ENCODE assay signal across 14 cellular contexts in genomic region chr14:94102768-94103482, GRCh38. TPM values are rescaled to one million over a fixed set of nuclear protein-coding genes. Genes with fewer than 3 reads are reported as not detected.
DNase-seq lines count a peak whose midpoint lies in the region; ATAC-seq, FAIRE-seq and TF ChIP-seq lines count a peak whose summit lies in the region.
"Had no signal": no experiment of that assay in that cellular context is flagged by ENCODE, and none has a peak within 500 bp of the region (broad histone marks: within the 10 kb centered on the region; RNA-seq: fewer than 3 reads in every experiment).

No MANE protein-coding gene starts in this region.

- H3K4me2 ChIP-seq in HepG2 (ENCODE audit: low read depth, low read length) (no peak overlapping the region), neuronal stem cell (ENCODE audit: insufficient read depth, low read length, poor library complexity, severe bottlenecking) (no peak overlapping the region)
- H3K4me2 ChIP-seq: BLaER1 treated with 17β-estradiol and CSF1 and Interleukin-3, amounts not matched to agents 10 nM and 100 nM had no signal

- CTCF ChIA-PET in HepG2 (lab: Yijun Ruan, JAX; ENCODE audit: low intra/inter-chr PET ratio, low total read pairs) = no interaction called here

- in situ Hi-C loops in HepG2 (cut with HindIII; ENCODE audit: extremely low pct_ligation_motif_present, low pct_unique_long_range_greater_than_20kb) = no loop called here

- TF ChIP-seq RAD21 in HepG2 (CRISPR knock-in tag; IDR thresholded peaks at IDR 0.05) = no peak

- no peak overlapping the region for H2AFZ ChIP-seq in HepG2 (ENCODE audit: low read length)
- no peak overlapping the region for H2AFZ ChIP-seq in neuronal stem cell (ENCODE audit: low read length)

- intact Hi-C loops in HepG2 (cut with micrococcal nuclease; ENCODE audit: unreplicated experiment) = no loop called here
- intact Hi-C loops in right lobe of liver (cut with DNase I) = no loop called here
- intact Hi-C loops in left colon (cut with DNase I, micrococcal nuclease) = no loop called here
- intact Hi-C loops in aorta (cut with DNase I) = no loop called here
- intact Hi-C loops in cardiac septum (cut with DNase I) = no loop called here

- no peak for TF ChIP-seq EP300 in HepG2 (IDR thresholded peaks at IDR 0.05; ENCODE audit: low read depth in 2 of 2, low read length in 2 of 2)
- TF ChIP-seq EP300 in HepG2 (CRISPR knock-in tag; IDR thresholded peaks at IDR 0.05; ENCODE audit: borderline replicate concordance) = no peak

- no peak overlapping the region for H4K91ac ChIP-seq in neuronal stem cell (ENCODE audit: low read depth, low read length, poor library complexity)

- no peaks in the 10 kb centered on the region for H3K79me1 ChIP-seq in neuronal stem cell (ENCODE audit: low read depth, low read length)

- POLR2A ChIA-PET in HepG2 (lab: Yijun Ruan, JAX) = no interaction called here

- H4K20me1 ChIP-seq in HepG2 (ENCODE audit: insufficient read depth, low read length) = no peaks in the 10 kb centered on the region
- H4K20me1 ChIP-seq: BLaER1 treated with 17β-estradiol and CSF1 and Interleukin-3, amounts not matched to agents 10 nM and 100 nM had no signal

- DNase-seq in HepG2 (ENCODE audit: low spot score) = no peak
- no peak for DNase-seq in right lobe of liver
- DNase-seq in left colon = peak in 1 of 2 donors; percentile 20
- no peak for DNase-seq in neuronal stem cell (ENCODE audit: low spot score)
- no peak for DNase-seq in aorta
- DNase-seq in cardiac septum (ENCODE audit: low spot score) = no peak
- DNase-seq in AG08395 (ENCODE audit: low spot score) = no peak
- DNase-seq: CD4-positive, CD25-positive, alpha-beta regulatory T cell; DMS53; GF-D8 had no signal

- H2AK5ac ChIP-seq in neuronal stem cell (ENCODE audit: low read depth, low read length) = no peak overlapping the region

- H3K9ac ChIP-seq in HepG2 (ENCODE audit: insufficient read depth, low read depth, low read length) (no peak overlapping the region), neuronal stem cell (ENCODE audit: low read depth, low read length, poor library complexity) (peak overlapping the region; percentile 27)
- H3K9ac ChIP-seq: BLaER1 treated with 17β-estradiol and CSF1 and Interleukin-3, amounts not matched to agents 10 nM and 100 nM had no signal

- H2BK12ac ChIP-seq in neuronal stem cell (ENCODE audit: low read length) = no peak overlapping the region

- peak; percentile 57 for ATAC-seq in HepG2
- ATAC-seq in right lobe of liver = no peak
- ATAC-seq in left colon = peak; percentile 91
- ATAC-seq in aorta (ENCODE audit: low FRiP score) = peak; percentile 31
- ATAC-seq in GM18498 (IDR thresholded peaks at IDR 0.05; ENCODE audit: unreplicated experiment) = no peak
- ATAC-seq: HCT116 had no signal

- no peak overlapping the region for H2BK15ac ChIP-seq in neuronal stem cell (ENCODE audit: low read length)

- TF ChIP-seq POLR2A in HepG2 (IDR thresholded peaks at IDR 0.05; ENCODE audit: insufficient read depth in 1 of 2, low read depth in 2 of 2, low read length in 2 of 2) (no peak), right lobe of liver (IDR thresholded peaks at IDR 0.05) (no peak)

- WGBS in HepG2 (ENCODE audit: low lambda C conversion rate) = 18% methylated on average over 4 of the region's 8 CpGs
- WGBS in right lobe of liver (ENCODE audit: insufficient coverage, low coverage, low lambda C conversion rate, missing lambda C conversion rate) = 72% methylated on average over 5 of the region's 8 CpGs
- no CpG with 5 or more reads among the region's 8 CpGs for WGBS in neuronal stem cell (ENCODE audit: extremely low coverage in 2 of 2, insufficient read length in 2 of 2, insufficient replicate concordance in 1 of 2), 2 donors
- 88 to 89% methylated on average over 8 of the region's 8 CpGs for WGBS in aorta, 2 donors

- no peak overlapping the region for H2BK120ac ChIP-seq in neuronal stem cell (ENCODE audit: low read depth, low read length)

- H3K79me2 ChIP-seq in HepG2 (ENCODE audit: insufficient read depth, low read length) = no peaks in the 10 kb centered on the region

- H3K27me3 ChIP-seq in HepG2 (ENCODE audit: control insufficient read depth in 1 of 2, insufficient read depth in 2 of 2, low read length in 2 of 2) (no peaks in the 10 kb centered on the region), right lobe of liver (no peaks in the 10 kb centered on the region), neuronal stem cell (ENCODE audit: control insufficient read depth in 3 of 3, insufficient read depth in 3 of 3, low read depth in 1 of 3, low read length in 3 of 3) (no peaks in the 10 kb centered on the region), aorta (ENCODE audit: control insufficient read depth in 1 of 2, insufficient read depth in 2 of 2, low read length in 1 of 2) (no peaks in the 10 kb centered on the region)
- H3K27me3 ChIP-seq: BLaER1 treated with 17β-estradiol and CSF1 and Interleukin-3, amounts not matched to agents 10 nM and 100 nM had no signal

- H3K9me3 ChIP-seq in HepG2 (ENCODE audit: low read length) = no peaks in the 10 kb centered on the region
- H3K9me3 ChIP-seq in right lobe of liver = no peaks in the 10 kb centered on the region
- H3K9me3 ChIP-seq in neuronal stem cell (replicated peaks in 1 of 2; ENCODE audit: control insufficient read depth in 2 of 2, insufficient read depth in 1 of 2, low read depth in 1 of 2, low read length in 2 of 2) = no peaks in the 10 kb centered on the region
- H3K9me3 ChIP-seq in aorta (ENCODE audit: control insufficient read depth, low read length) = no peaks in the 10 kb centered on the region
- H3K9me3 ChIP-seq: BLaER1 treated with 17β-estradiol and CSF1 and Interleukin-3, amounts not matched to agents 10 nM and 100 nM had no signal

- TF ChIP-seq CTCF in HepG2 (CRISPR knock-in tag; IDR thresholded peaks at IDR 0.05) = no peak
- TF ChIP-seq CTCF in right lobe of liver (IDR thresholded peaks at IDR 0.05) = no peak

- H3K4me3 ChIP-seq in HepG2 (replicated peaks in 1 of 3; ENCODE audit: insufficient read depth in 1 of 3, low read depth in 2 of 3, low read length in 3 of 3) (no peak overlapping the region), right lobe of liver (no peak overlapping the region), neuronal stem cell (ENCODE audit: low read length in 2 of 2) (peak overlapping the region in 1 of 2 donors; percentile 24), aorta (ENCODE audit: low read length in 2 of 2) (no peak overlapping the region)
- H3K4me3 ChIP-seq: BLaER1 treated with 17β-estradiol and CSF1 and Interleukin-3, amounts not matched to agents 10 nM and 100 nM had no signal

- no peak overlapping the region for H2BK5ac ChIP-seq in neuronal stem cell (ENCODE audit: low read length)

- FAIRE-seq in HepG2 (lab: Jason Lieb, UNC) = no peak

- H4K8ac ChIP-seq in neuronal stem cell (ENCODE audit: low read depth, low read length) = no peak overlapping the region

- no peak overlapping the region for H3K4ac ChIP-seq in neuronal stem cell (ENCODE audit: low read length)

- no peaks in the 10 kb centered on the region for H3K36me3 ChIP-seq in HepG2 (replicated peaks in 1 of 2; ENCODE audit: control insufficient read depth in 1 of 2, insufficient read depth in 2 of 2, low read length in 2 of 2)
- H3K36me3 ChIP-seq in right lobe of liver = no peaks in the 10 kb centered on the region
- peaks cover 0 to 22% of the 10 kb centered on the region in 2 donors for H3K36me3 ChIP-seq in neuronal stem cell (replicated peaks in 1 of 2; ENCODE audit: control insufficient read depth in 2 of 2, insufficient read depth in 2 of 2, low read length in 2 of 2)
- no peaks in the 10 kb centered on the region for H3K36me3 ChIP-seq in aorta (ENCODE audit: control insufficient read depth in 1 of 2, insufficient read depth in 2 of 2, low read length in 1 of 2)

- no peak overlapping the region for H3K27ac ChIP-seq in HepG2 (ENCODE audit: extremely low read length, insufficient read depth, low read length)
- H3K27ac ChIP-seq in right lobe of liver = no peak overlapping the region
- no peak overlapping the region for H3K27ac ChIP-seq in neuronal stem cell (replicated peaks; ENCODE audit: low read length)
- H3K27ac ChIP-seq in aorta (ENCODE audit: low read depth in 1 of 2, low read length in 2 of 2) = no peak overlapping the region
- H3K27ac ChIP-seq: 22Rv1; BLaER1 treated with 17β-estradiol and CSF1 and Interleukin-3, amounts not matched to agents 10 nM and 100 nM had no signal

- H3K23ac ChIP-seq in neuronal stem cell (ENCODE audit: low read depth, low read length, poor library complexity) = no peak overlapping the region

- no peak overlapping the region for H3K14ac ChIP-seq in neuronal stem cell (ENCODE audit: low read length)

- H3K4me1 ChIP-seq in HepG2 (ENCODE audit: insufficient read depth, low read length) (peaks cover 14% of the 10 kb centered on the region), right lobe of liver (no peaks in the 10 kb centered on the region), neuronal stem cell (ENCODE audit: control insufficient read depth in 2 of 2, insufficient read depth in 1 of 2, low read depth in 1 of 2, low read length in 2 of 2) (peaks cover 0 to 1% of the 10 kb centered on the region in 2 donors), aorta (ENCODE audit: control insufficient read depth in 1 of 2, insufficient read depth in 2 of 2, low read length in 2 of 2) (no peaks in the 10 kb centered on the region)

- no peak overlapping the region for H3K18ac ChIP-seq in neuronal stem cell (ENCODE audit: low read length)

- BruUV-seq in HepG2 (replicated peaks; lab: Mats Ljungman, UMichigan) = no TSS peak

RNA-seq across cellular contexts. Expression of gene IFI27, which starts 7.6 kb away (rescaled TPM):
- total RNA-seq in HepG2 (2016; rRNA removed; fragmentation: Illumina TruSeq; extraction: Trizol) = 1.2 and 2.0 TPM in 2 replicates
- total RNA-seq in HepG2 (2016; cell fraction: cytosol; rRNA removed; fragmentation: Illumina TruSeq; extraction: Trizol; ENCODE audit: low read depth) = 1.2 TPM in 1 of 2 replicates, not detected in the other
- 1.4 and 1.6 TPM in 2 replicates for total RNA-seq in HepG2 (2016; cell fraction: insoluble cytoplasmic fraction; rRNA removed; fragmentation: Illumina TruSeq; extraction: Trizol)
- total RNA-seq in HepG2 (2016; cell fraction: membrane; rRNA removed; fragmentation: Illumina TruSeq; extraction: Trizol) = 0.80 and 1.1 TPM in 2 replicates
- total RNA-seq in HepG2 (2016; cell fraction: nucleus; rRNA removed; fragmentation: Illumina TruSeq; extraction: Trizol) = 1.3 and 2.1 TPM in 2 replicates
- polyA plus RNA-seq in HepG2 (2011; rRNA removed) = 1.7 and 2.3 TPM in 2 replicates
- 2.5 and 3.5 TPM in 2 replicates for polyA plus RNA-seq in HepG2 (2011; cell fraction: cytosol; rRNA removed)
- 2.2 and 2.7 TPM in 2 replicates for polyA plus RNA-seq in HepG2 (2011; cell fraction: nucleus; rRNA removed)
- 1.0 and 1.3 TPM in 2 replicates for polyA plus RNA-seq in HepG2 (2012)
- 0.75 and 0.84 TPM in 2 replicates for polyA plus RNA-seq in HepG2 (2016; cell fraction: cytosol; fragmentation: Illumina TruSeq; extraction: Trizol; ENCODE audit: low read depth)
- polyA plus RNA-seq in HepG2 (2016; cell fraction: insoluble cytoplasmic fraction; fragmentation: Illumina TruSeq; extraction: Trizol; ENCODE audit: low read depth) = 0.77 and 0.79 TPM in 2 replicates
- polyA plus RNA-seq in HepG2 (2016; cell fraction: membrane; fragmentation: Illumina TruSeq; extraction: Trizol; ENCODE audit: low read depth) = 0.64 and 1.1 TPM in 2 replicates
- polyA plus RNA-seq in HepG2 (2016; cell fraction: nucleus; fragmentation: Illumina TruSeq; extraction: Trizol; ENCODE audit: insufficient read depth, low read depth) = 2.4 and 2.5 TPM in 2 replicates
- polyA minus RNA-seq in HepG2 (2011; rRNA and poly(A)+ RNA removed; ENCODE audit: low replicate concordance) = 2.4 and 59.0 TPM in 2 replicates
- polyA minus RNA-seq in HepG2 (2011; cell fraction: cytosol; rRNA and poly(A)+ RNA removed) = not detected in 2 replicates
- polyA minus RNA-seq in HepG2 (2011; cell fraction: nucleus; rRNA and poly(A)+ RNA removed) = 0.39 and 1.1 TPM in 2 replicates
- 10 to 100 TPM; 10.0 to 32.5 (median 16.9) TPM for total RNA-seq in right lobe of liver
- total RNA-seq in left colon = 1,000 to 10,000 TPM in 1 of 2 donors, 100 to 1,000 TPM in 1; 498 to 1,280 TPM
- polyA plus RNA-seq in neuronal stem cell (2013, experiment 1 of 2) = 8.0 TPM
- polyA plus RNA-seq in neuronal stem cell (2013, experiment 2 of 2) = 8.8 TPM
- total RNA-seq in aorta = 100 to 1,000 TPM; 106 to 222 TPM
- 100 to 1,000 TPM in 1 of 2 donors, 10 to 100 TPM in 1; 42.4 to 107 TPM for polyA plus RNA-seq in aorta
- total RNA-seq in cardiac septum = 147 TPM

RNA-seq across cellular contexts. Expression of gene IFI27L1, which starts 21.8 kb away (rescaled TPM):
- 19.0 and 19.3 TPM in 2 replicates for total RNA-seq in HepG2 (2016; rRNA removed; fragmentation: Illumina TruSeq; extraction: Trizol)
- total RNA-seq in HepG2 (2016; cell fraction: cytosol; rRNA removed; fragmentation: Illumina TruSeq; extraction: Trizol; ENCODE audit: low read depth) = 6.4 and 9.9 TPM in 2 replicates
- total RNA-seq in HepG2 (2016; cell fraction: insoluble cytoplasmic fraction; rRNA removed; fragmentation: Illumina TruSeq; extraction: Trizol) = 18.3 and 20.8 TPM in 2 replicates
- total RNA-seq in HepG2 (2016; cell fraction: membrane; rRNA removed; fragmentation: Illumina TruSeq; extraction: Trizol) = 10.0 and 10.1 TPM in 2 replicates
- total RNA-seq in HepG2 (2016; cell fraction: nucleus; rRNA removed; fragmentation: Illumina TruSeq; extraction: Trizol) = 14.3 and 16.2 TPM in 2 replicates
- 9.6 and 11.9 TPM in 2 replicates for polyA plus RNA-seq in HepG2 (2011; rRNA removed)
- polyA plus RNA-seq in HepG2 (2011; cell fraction: cytosol; rRNA removed) = 14.3 and 18.1 TPM in 2 replicates
- polyA plus RNA-seq in HepG2 (2011; cell fraction: nucleus; rRNA removed) = 13.5 TPM in 2 replicates
- 8.0 and 11.2 TPM in 2 replicates for polyA plus RNA-seq in HepG2 (2012)
- 5.6 and 7.8 TPM in 2 replicates for polyA plus RNA-seq in HepG2 (2016; cell fraction: cytosol; fragmentation: Illumina TruSeq; extraction: Trizol; ENCODE audit: low read depth)
- 12.7 and 14.3 TPM in 2 replicates for polyA plus RNA-seq in HepG2 (2016; cell fraction: insoluble cytoplasmic fraction; fragmentation: Illumina TruSeq; extraction: Trizol; ENCODE audit: low read depth)
- polyA plus RNA-seq in HepG2 (2016; cell fraction: membrane; fragmentation: Illumina TruSeq; extraction: Trizol; ENCODE audit: low read depth) = 5.7 and 8.7 TPM in 2 replicates
- polyA plus RNA-seq in HepG2 (2016; cell fraction: nucleus; fragmentation: Illumina TruSeq; extraction: Trizol; ENCODE audit: insufficient read depth, low read depth) = 26.6 and 29.4 TPM in 2 replicates
- 5.1 and 14.3 TPM in 2 replicates for polyA minus RNA-seq in HepG2 (2011; rRNA and poly(A)+ RNA removed; ENCODE audit: low replicate concordance)
- 2.7 and 3.1 TPM in 2 replicates for polyA minus RNA-seq in HepG2 (2011; cell fraction: cytosol; rRNA and poly(A)+ RNA removed)
- polyA minus RNA-seq in HepG2 (2011; cell fraction: nucleus; rRNA and poly(A)+ RNA removed) = 5.5 and 8.3 TPM in 2 replicates
- total RNA-seq in right lobe of liver = 1 to 10 TPM; 2.6 to 8.2 (median 5.3) TPM
- total RNA-seq in left colon = 10 to 100 TPM; 33.9 to 40.5 TPM
- 39.8 TPM for polyA plus RNA-seq in neuronal stem cell (2013, experiment 1 of 2)
- 38.1 TPM for polyA plus RNA-seq in neuronal stem cell (2013, experiment 2 of 2)
- 10 to 100 TPM; 13.7 to 16.8 TPM for total RNA-seq in aorta
- 10 to 100 TPM; 20.8 to 21.8 TPM for polyA plus RNA-seq in aorta
- total RNA-seq in cardiac septum = 9.3 TPM

RNA-seq across cellular contexts. Expression of gene DDX24, which starts 21.9 kb away (rescaled TPM):
- total RNA-seq in HepG2 (2016; rRNA removed; fragmentation: Illumina TruSeq; extraction: Trizol) (149 and 215 TPM in 2 replicates), right lobe of liver (10 to 100 TPM; 47.8 to 74.0 (median 63.6) TPM), left colon (100 to 1,000 TPM; 102 to 106 TPM), aorta (100 to 1,000 TPM; 190 to 198 TPM), cardiac septum (245 TPM)
- 8.8 and 12.3 TPM in 2 replicates for total RNA-seq in HepG2 (2016; cell fraction: cytosol; rRNA removed; fragmentation: Illumina TruSeq; extraction: Trizol; ENCODE audit: low read depth)
- total RNA-seq in HepG2 (2016; cell fraction: insoluble cytoplasmic fraction; rRNA removed; fragmentation: Illumina TruSeq; extraction: Trizol) = 152 and 207 TPM in 2 replicates
- total RNA-seq in HepG2 (2016; cell fraction: membrane; rRNA removed; fragmentation: Illumina TruSeq; extraction: Trizol) = 25.6 and 27.8 TPM in 2 replicates
- total RNA-seq in HepG2 (2016; cell fraction: nucleus; rRNA removed; fragmentation: Illumina TruSeq; extraction: Trizol) = 84.5 and 106 TPM in 2 replicates
- polyA plus RNA-seq in HepG2 (2011; rRNA removed) (62.3 and 67.3 TPM in 2 replicates), aorta (100 to 1,000 TPM in 1 of 2 donors, 10 to 100 TPM in 1; 43.7 to 158 TPM)
- 38.2 and 50.1 TPM in 2 replicates for polyA plus RNA-seq in HepG2 (2011; cell fraction: cytosol; rRNA removed)
- 56.2 and 66.5 TPM in 2 replicates for polyA plus RNA-seq in HepG2 (2011; cell fraction: nucleus; rRNA removed)
- polyA plus RNA-seq in HepG2 (2012) = 86.8 and 88.0 TPM in 2 replicates
- polyA plus RNA-seq in HepG2 (2016; cell fraction: cytosol; fragmentation: Illumina TruSeq; extraction: Trizol; ENCODE audit: low read depth) = 5.2 and 6.0 TPM in 2 replicates
- polyA plus RNA-seq in HepG2 (2016; cell fraction: insoluble cytoplasmic fraction; fragmentation: Illumina TruSeq; extraction: Trizol; ENCODE audit: low read depth) = 160 and 163 TPM in 2 replicates
- 12.6 and 13.0 TPM in 2 replicates for polyA plus RNA-seq in HepG2 (2016; cell fraction: membrane; fragmentation: Illumina TruSeq; extraction: Trizol; ENCODE audit: low read depth)
- 104 and 108 TPM in 2 replicates for polyA plus RNA-seq in HepG2 (2016; cell fraction: nucleus; fragmentation: Illumina TruSeq; extraction: Trizol; ENCODE audit: insufficient read depth, low read depth)
- 50.1 and 167 TPM in 2 replicates for polyA minus RNA-seq in HepG2 (2011; rRNA and poly(A)+ RNA removed; ENCODE audit: low replicate concordance)
- polyA minus RNA-seq in HepG2 (2011; cell fraction: cytosol; rRNA and poly(A)+ RNA removed) = 37.3 and 43.9 TPM in 2 replicates
- polyA minus RNA-seq in HepG2 (2011; cell fraction: nucleus; rRNA and poly(A)+ RNA removed) = 50.2 and 79.2 TPM in 2 replicates
- 106 TPM for polyA plus RNA-seq in neuronal stem cell (2013, experiment 1 of 2)
- 112 TPM for polyA plus RNA-seq in neuronal stem cell (2013, experiment 2 of 2)

RNA-seq across cellular contexts. Expression of gene IFI27L2, which starts 26.5 kb away (rescaled TPM):
- total RNA-seq in HepG2 (2016; rRNA removed; fragmentation: Illumina TruSeq; extraction: Trizol) = 4.3 and 6.0 TPM in 2 replicates
- total RNA-seq in HepG2 (2016; cell fraction: cytosol; rRNA removed; fragmentation: Illumina TruSeq; extraction: Trizol; ENCODE audit: low read depth) = 2.5 and 3.2 TPM in 2 replicates
- total RNA-seq in HepG2 (2016; cell fraction: insoluble cytoplasmic fraction; rRNA removed; fragmentation: Illumina TruSeq; extraction: Trizol) = 5.0 and 5.5 TPM in 2 replicates
- total RNA-seq in HepG2 (2016; cell fraction: membrane; rRNA removed; fragmentation: Illumina TruSeq; extraction: Trizol) = 3.6 and 3.7 TPM in 2 replicates
- 1.6 and 1.9 TPM in 2 replicates for total RNA-seq in HepG2 (2016; cell fraction: nucleus; rRNA removed; fragmentation: Illumina TruSeq; extraction: Trizol)
- polyA plus RNA-seq in HepG2 (2011; rRNA removed) = 4.8 and 6.9 TPM in 2 replicates
- polyA plus RNA-seq in HepG2 (2011; cell fraction: cytosol; rRNA removed) = 9.7 and 10.5 TPM in 2 replicates
- polyA plus RNA-seq in HepG2 (2011; cell fraction: nucleus; rRNA removed) = 3.1 and 4.9 TPM in 2 replicates
- 2.3 and 4.8 TPM in 2 replicates for polyA plus RNA-seq in HepG2 (2012)
- polyA plus RNA-seq in HepG2 (2016; cell fraction: cytosol; fragmentation: Illumina TruSeq; extraction: Trizol; ENCODE audit: low read depth) = 3.7 and 4.6 TPM in 2 replicates
- 6.3 and 6.5 TPM in 2 replicates for polyA plus RNA-seq in HepG2 (2016; cell fraction: insoluble cytoplasmic fraction; fragmentation: Illumina TruSeq; extraction: Trizol; ENCODE audit: low read depth)
- polyA plus RNA-seq in HepG2 (2016; cell fraction: membrane; fragmentation: Illumina TruSeq; extraction: Trizol; ENCODE audit: low read depth) = 2.3 and 3.4 TPM in 2 replicates
- 2.8 and 4.6 TPM in 2 replicates for polyA plus RNA-seq in HepG2 (2016; cell fraction: nucleus; fragmentation: Illumina TruSeq; extraction: Trizol; ENCODE audit: insufficient read depth, low read depth)
- polyA minus RNA-seq in HepG2 (2011; rRNA and poly(A)+ RNA removed; ENCODE audit: low replicate concordance) = 1.5 and 6.0 TPM in 2 replicates
- not detected in 2 replicates for polyA minus RNA-seq in HepG2 (2011; cell fraction: cytosol; rRNA and poly(A)+ RNA removed)
- 1.1 TPM in 1 of 2 replicates, not detected in the other for polyA minus RNA-seq in HepG2 (2011; cell fraction: nucleus; rRNA and poly(A)+ RNA removed)
- 1 to 10 TPM in 5 of 6 experiments, not detected in 1; 1.8 to 7.9 (median 4.1) TPM for total RNA-seq in right lobe of liver
- 10 to 100 TPM; 32.3 to 39.3 TPM for total RNA-seq in left colon
- 69.0 TPM for polyA plus RNA-seq in neuronal stem cell (2013, experiment 1 of 2)
- polyA plus RNA-seq in neuronal stem cell (2013, experiment 2 of 2) = 68.1 TPM
- total RNA-seq in aorta = 10 to 100 TPM; 52.4 to 55.8 TPM
- 100 to 1,000 TPM; 149 to 168 TPM for polyA plus RNA-seq in aorta
- 93.0 TPM for total RNA-seq in cardiac septum

Comparison
In these comparisons a context has a peak if more than half of its experiments do, and no peak if none do; other contexts are left out.
1. ATAC-seq: peak in HepG2 (single experiment), left colon (single experiment) and aorta (single experiment); none in right lobe of liver (0 of 4) and GM18498 (single experiment).